In the genomic region with DNA sequence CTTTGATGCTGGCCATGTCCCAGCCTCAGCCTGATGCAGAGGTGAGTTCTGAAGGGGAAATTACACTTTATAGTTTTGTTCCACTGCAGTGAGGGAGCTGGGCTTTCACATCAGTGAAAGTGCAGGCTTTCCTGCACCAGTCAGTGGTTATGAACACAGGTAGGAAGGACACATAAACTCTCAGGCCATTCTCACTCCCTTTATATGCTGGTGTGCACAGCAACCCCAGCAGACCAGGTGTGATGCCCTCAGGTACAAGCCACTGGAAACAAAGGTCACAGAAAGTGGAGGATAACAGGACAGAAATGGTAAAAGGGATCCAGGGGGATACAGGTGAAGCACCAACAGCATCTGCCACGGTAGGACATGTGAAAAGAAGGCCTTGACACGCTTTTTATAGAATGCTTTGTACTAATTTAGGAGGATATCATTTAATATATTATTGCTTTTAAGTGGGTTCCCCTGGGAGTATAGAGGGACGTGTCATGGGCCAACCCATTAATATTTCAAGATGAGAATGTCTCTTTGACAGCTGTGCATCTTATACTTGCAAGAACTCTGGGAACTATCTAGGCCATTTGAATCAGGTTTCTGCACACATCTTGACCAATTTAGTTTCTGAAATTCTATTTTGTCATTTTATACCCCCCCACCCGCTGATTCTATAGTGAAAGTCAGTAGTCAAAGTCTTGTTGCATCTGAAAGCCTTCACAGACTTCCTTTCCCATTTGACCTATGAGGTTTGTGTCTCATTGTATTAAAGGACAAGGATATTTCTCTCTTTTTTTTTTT, we compare ENCODE assay signal across 17 cellular contexts. TPM values are rescaled to one million over a fixed set of nuclear protein-coding genes. Genes with fewer than 3 reads are reported as not detected.
DNase-seq lines count a peak whose midpoint lies in the region; ATAC-seq and TF ChIP-seq lines count a peak whose summit lies in the region.
"Had no signal": no experiment of that assay in that cellular context is flagged by ENCODE, and none has a peak within 500 bp of the region (broad histone marks: within the 10 kb centered on the region; RNA-seq: fewer than 3 reads in every experiment).

No MANE protein-coding gene starts in this region.

- H3K23ac ChIP-seq in IMR-90 (ENCODE audit: low read depth, low read length) = no peak overlapping the region

- no peaks in the 10 kb centered on the region for H3K9me1 ChIP-seq in IMR-90 (ENCODE audit: insufficient read depth, low read length)

- no TSS peak for BruUV-seq in IMR-90 (replicated peaks; lab: Mats Ljungman, UMichigan)

- dilution Hi-C loops in IMR-90 (cut with HindIII; ENCODE audit: low sequenced_read_pairs, unreplicated experiment) = no loop called here

- no peak overlapping the region for H2BK20ac ChIP-seq in IMR-90 (ENCODE audit: low read depth, low read length)

- no peaks in the 10 kb centered on the region for H3K36me3 ChIP-seq in IMR-90 (ENCODE audit: control insufficient read depth, insufficient read depth, low read length)
- H3K36me3 ChIP-seq in heart right ventricle = no peaks in the 10 kb centered on the region
- H3K36me3 ChIP-seq: suprapubic skin had no signal

- no peaks in the 10 kb centered on the region for H3K4me1 ChIP-seq in IMR-90 (ENCODE audit: control insufficient read depth, insufficient read depth, low read length)
- H3K4me1 ChIP-seq in heart right ventricle = peaks cover 0 to under 1% (median 0%) of the 10 kb centered on the region in 9 donors
- H3K4me1 ChIP-seq: suprapubic skin had no signal

- TF ChIP-seq POLR2A in IMR-90 (IDR thresholded peaks at IDR 0.05; ENCODE audit: low read depth, low read length) = no peak

- H3K18ac ChIP-seq in IMR-90 (ENCODE audit: low read depth, low read length) = no peak overlapping the region

- no peak overlapping the region for H2BK15ac ChIP-seq in IMR-90 (ENCODE audit: low read depth, low read length)

- CTCF ChIA-PET in IMR-90 (lab: Yijun Ruan, JAX) = interaction anchor here (0.8 kb wide), 1 partner anchor 9 kb away, joined by 5 read pairs; no protein-coding TSS in a partner anchor

- no peak for TF ChIP-seq CTCF in IMR-90 (conservative IDR thresholded peaks at IDR 0.05; ENCODE audit: low read depth, low read length)
- TF ChIP-seq CTCF in heart right ventricle (IDR thresholded peaks at IDR 0.05) = no peak

- H3K27me3 Mint-ChIP-seq in T-helper 2 cell treated with Interferon-gamma antibody and Interleukin-4, amounts not matched to agents 5 μg/mL and 100 μg/mL, for 36 hours (ENCODE audit: low read depth) = no peaks in the 10 kb centered on the region
- H3K27me3 Mint-ChIP-seq: activated T-helper 17 cell treated with anti-CD3 and anti-CD28 coated beads, Interleukin-2, amount 50 U/mL, for 72 hours; CD4-positive, alpha-beta T cell had no signal

- H3K4me3 Mint-ChIP-seq in T-helper 2 cell treated with Interferon-gamma antibody and Interleukin-4, amounts not matched to agents 5 μg/mL and 100 μg/mL, for 36 hours = no peak overlapping the region
- H3K4me3 Mint-ChIP-seq: activated T-helper 17 cell treated with anti-CD3 and anti-CD28 coated beads, Interleukin-2, amount 50 U/mL, for 72 hours; CD4-positive, alpha-beta T cell; H9 had no signal

- H3K9me3 ChIP-seq in IMR-90 (ENCODE audit: control insufficient read depth, insufficient read depth, low read length) (no peaks in the 10 kb centered on the region), heart right ventricle (peaks cover 0 to 14% (median 11%) of the 10 kb centered on the region in 11 donors)
- H3K9me3 ChIP-seq: suprapubic skin had no signal

- POLR2A ChIA-PET in IMR-90 (lab: Charles Lee; ENCODE audit: unreplicated experiment) = no interaction called here

- ATAC-seq in GM19455 (IDR thresholded peaks at IDR 0.05; ENCODE audit: unreplicated experiment) (peak; percentile 70), HG02943 (IDR thresholded peaks at IDR 0.05; ENCODE audit: low read depth, unreplicated experiment) (peak; percentile 53), IMR-90 (ENCODE audit: low read depth) (no peak), heart right ventricle (no peak)
- ATAC-seq: activated T-helper 17 cell treated with anti-CD3 and anti-CD28 coated beads, Interleukin-2, amount 50 U/mL, for 72 hours; left ventricle myocardium superior had no signal

- H3K4me2 ChIP-seq in IMR-90 (ENCODE audit: low read depth, low read length) = no peak overlapping the region

- H3K4me3 ChIP-seq in IMR-90 (ENCODE audit: insufficient read depth, low read depth, low read length) (no peak overlapping the region), heart right ventricle (no peak overlapping the region)
- H3K4me3 ChIP-seq: suprapubic skin had no signal

- no peaks in the 10 kb centered on the region for H3K27me3 ChIP-seq in IMR-90 (ENCODE audit: control insufficient read depth, insufficient read depth, low read length)
- no peaks in the 10 kb centered on the region for H3K27me3 ChIP-seq in heart right ventricle
- H3K27me3 ChIP-seq: suprapubic skin had no signal

- no peak overlapping the region for H2AFZ ChIP-seq in IMR-90 (replicated peaks; ENCODE audit: low read length, poor library complexity)

- no peak overlapping the region for H2BK120ac ChIP-seq in IMR-90 (ENCODE audit: low read depth, low read length)

- no peak overlapping the region for H2BK5ac ChIP-seq in IMR-90 (ENCODE audit: low read depth, low read length, poor library complexity, severe bottlenecking)

- H3K9ac ChIP-seq in IMR-90 (ENCODE audit: low read depth, low read length) = no peak overlapping the region

- no peak overlapping the region for H4K8ac ChIP-seq in IMR-90 (ENCODE audit: low read depth in 2 of 2, low read length in 2 of 2)

- intact Hi-C loops in IMR-90 (cut with micrococcal nuclease) (loop anchor here (5.0 kb wide), 2 partner anchors 195 to 370 kb away; no protein-coding TSS in a partner anchor), heart right ventricle (cut with DNase I) (loop anchor here in 7 of 10 donors (2.0 to 5.0 kb wide), 4 partner anchors 43 to 195 kb away; no protein-coding TSS in a partner anchor)

- H2AK9ac ChIP-seq in IMR-90 (replicated peaks; ENCODE audit: low read depth, low read length, poor library complexity) = no peak overlapping the region

- in situ Hi-C loops in IMR-90 (cut with MboI; ENCODE audit: low sequenced_read_pairs) = loop anchor here (10.0 kb wide), 1 partner anchor 47 kb away; no protein-coding TSS in a partner anchor

- H3K4ac ChIP-seq in IMR-90 (ENCODE audit: low read depth, low read length) = no peak overlapping the region

- TF ChIP-seq RAD21 in IMR-90 (IDR thresholded peaks at IDR 0.05; ENCODE audit: low read length) = no peak

- no peak overlapping the region for H3K14ac ChIP-seq in IMR-90 (replicated peaks; ENCODE audit: low read depth, low read length)

- H3K4me1 Mint-ChIP-seq in T-helper 2 cell treated with Interferon-gamma antibody and Interleukin-4, amounts not matched to agents 5 μg/mL and 100 μg/mL, for 36 hours (ENCODE audit: low read depth) = peaks cover 61% of the 10 kb centered on the region
- H3K4me1 Mint-ChIP-seq: H9 had no signal

- no peaks in the 10 kb centered on the region for H4K20me1 ChIP-seq in IMR-90 (ENCODE audit: insufficient read depth, low read length)

- peak overlapping the region; percentile 35; the same call in 1 of the 2 replicates for H2AK5ac ChIP-seq in IMR-90 (ENCODE audit: low read depth, low read length)

- no peak overlapping the region for H4K5ac ChIP-seq in IMR-90 (ENCODE audit: low read depth, low read length)

- DNase-seq in T-helper 2 cell treated with Interferon-gamma antibody and Interleukin-4, amounts not matched to agents 5 μg/mL and 100 μg/mL, for 36 hours (ENCODE audit: low spot score) = no peak
- DNase-seq in T-helper 2 cell (no peak), IMR-90 (no peak), heart right ventricle (no peak), NOMO-1 treated with dmso at 0.1 percent for 144 hours (lab: John Stamatoyannopoulos, UW; ENCODE audit: unreplicated experiment) (no peak), GF-D8 (lab: John Stamatoyannopoulos, UW) (no peak)
- DNase-seq: 8988T; CD4-positive, alpha-beta T cell; H9; left ventricle myocardium superior; NCI-H187; NCI-H526 treated with DMSO at 0.1 percent for 48 hours; stimulated activated CD4-positive, alpha-beta T cell treated with anti-CD3 and anti-CD28 coated beads, Interleukin-15, amount 100 ng/mL, for 24 hours had no signal

- H3K56ac ChIP-seq in IMR-90 (ENCODE audit: extremely low read depth, insufficient read depth, low read length) = no peak overlapping the region

- H3K9me3 Mint-ChIP-seq in T-helper 2 cell treated with Interferon-gamma antibody and Interleukin-4, amounts not matched to agents 5 μg/mL and 100 μg/mL, for 36 hours = no peaks in the 10 kb centered on the region
- H3K9me3 Mint-ChIP-seq: activated T-helper 17 cell treated with anti-CD3 and anti-CD28 coated beads, Interleukin-2, amount 50 U/mL, for 72 hours; CD4-positive, alpha-beta T cell had no signal

- peak overlapping the region; percentile 37 for H3K27ac Mint-ChIP-seq in T-helper 2 cell treated with Interferon-gamma antibody and Interleukin-4, amounts not matched to agents 5 μg/mL and 100 μg/mL, for 36 hours
- H3K27ac Mint-ChIP-seq: activated T-helper 17 cell treated with anti-CD3 and anti-CD28 coated beads, Interleukin-2, amount 50 U/mL, for 72 hours; CD4-positive, alpha-beta T cell had no signal

- peaks cover 13% of the 10 kb centered on the region for H3K36me3 Mint-ChIP-seq in T-helper 2 cell treated with Interferon-gamma antibody and Interleukin-4, amounts not matched to agents 5 μg/mL and 100 μg/mL, for 36 hours (ENCODE audit: low read depth)

- WGBS in IMR-90 (ENCODE audit: extremely low coverage in 2 of 2, insufficient read length in 1 of 2), 2 experiments = no CpG with 5 or more reads among the region's 4 CpGs
- 88 to 91% methylated on average over 4 of the region's 4 CpGs for WGBS in heart right ventricle, 2 donors

- no peak overlapping the region for H4K91ac ChIP-seq in IMR-90 (ENCODE audit: insufficient read depth, low read depth, low read length)

- no peaks in the 10 kb centered on the region for H3K79me1 ChIP-seq in IMR-90 (ENCODE audit: low read depth in 1 of 2, low read length in 2 of 2)

- H3K27ac ChIP-seq in IMR-90 (ENCODE audit: insufficient read depth, low read length) (no peak overlapping the region), heart right ventricle (no peak overlapping the region)
- H3K27ac ChIP-seq: suprapubic skin had no signal

RNA-seq across cellular contexts. Expression of gene BLM, which starts 25.0 kb away (rescaled TPM):
- total RNA-seq in IMR-90 (2012; rRNA removed) = 6.5 and 7.2 TPM in 2 replicates
- polyA plus RNA-seq in IMR-90 (2012; rRNA removed) = 2.3 and 2.5 TPM in 2 replicates
- 0.26 and 0.64 TPM in 2 replicates for polyA plus RNA-seq in IMR-90 (2012; cell fraction: cytosol; rRNA removed)
- 0.27 and 1.7 TPM in 2 replicates for polyA plus RNA-seq in IMR-90 (2012; cell fraction: nucleus; rRNA removed; ENCODE audit: low replicate concordance)
- 10 to 100 TPM in 4 of 10 donors, 1 to 10 TPM in 6; 3.5 to 35.0 (median 7.9) TPM for total RNA-seq in heart right ventricle
- polyA plus RNA-seq in heart right ventricle = 10 to 100 TPM in 1 of 2 donors, 1 to 10 TPM in 1; 5.8 to 15.4 TPM

Comparison
In these comparisons a context has a peak if more than half of its experiments do, and no peak if none do; other contexts are left out.
1. ATAC-seq: peak in GM19455 (single experiment) and HG02943 (single experiment); none in IMR-90 (single experiment) and heart right ventricle (0 of 8).